ENCODE assay signal across 13 cellular contexts in genomic region chr20:46964299-46965123, GRCh38.
DNase-seq lines count a peak whose midpoint lies in the region; TF ChIP-seq lines count a peak whose summit lies in the region.
"Had no signal": no experiment of that assay in that cellular context is flagged by ENCODE, and none has a peak within 500 bp of the region (broad histone marks: within the 10 kb centered on the region; RNA-seq: fewer than 3 reads in every experiment).

No MANE protein-coding gene starts in this region.

- no peak overlapping the region for H3K9ac ChIP-seq in trophoblast cell (ENCODE audit: low read length)

- H3K27ac ChIP-seq in VCaP, result peak overlapping the region; percentile 51
- H3K27ac ChIP-seq in trophoblast cell (ENCODE audit: low read depth, low read length), result no peak overlapping the region
- H3K27ac ChIP-seq: adrenal gland, tibial nerve had no signal

- H3K4me1 ChIP-seq in trophoblast cell (ENCODE audit: control insufficient read depth in 1 of 2, insufficient read depth in 2 of 2, low read length in 2 of 2), result peaks cover 3 to 6% of the 10 kb centered on the region in 2 experiments
- H3K4me1 ChIP-seq: adrenal gland had no signal

- H3K18ac ChIP-seq in trophoblast cell (ENCODE audit: low read length), result no peak overlapping the region

- no peak overlapping the region for H2AFZ ChIP-seq in trophoblast cell (ENCODE audit: insufficient read depth, low read length, poor library complexity)

- no peak overlapping the region for H2AK5ac ChIP-seq in trophoblast cell (ENCODE audit: low read length)

- H3K36me3 ChIP-seq in trophoblast cell (ENCODE audit: control insufficient read depth in 1 of 2, insufficient read depth in 2 of 2, low read length in 2 of 2), result no peaks in the 10 kb centered on the region
- H3K36me3 ChIP-seq: adrenal gland, tibial nerve had no signal

- no peak for TF ChIP-seq CTCF in VCaP (conservative IDR thresholded peaks at IDR 0.05)
- no peak for TF ChIP-seq CTCF in GM13977 (IDR thresholded peaks at IDR 0.05; ENCODE audit: extremely low read depth, insufficient read depth, missing control alignments)

- in situ Hi-C loops in GM13977 (cut with MboI; ENCODE audit: low pct_unique_long_range_greater_than_20kb, low sequenced_read_pairs, unreplicated experiment), result no loop called here

- H3K27me3 ChIP-seq in trophoblast cell (ENCODE audit: insufficient read depth, low read length), result no peaks in the 10 kb centered on the region
- H3K27me3 ChIP-seq: adrenal gland, tibial nerve had no signal

- no peak overlapping the region for H2BK120ac ChIP-seq in trophoblast cell (ENCODE audit: insufficient read depth, low read length, poor library complexity)

- whole genome bisulfite sequencing in trophoblast cell (ENCODE audit: extremely low coverage, insufficient coverage, insufficient read length), result no CpG with 5 or more reads among the region's 17 CpGs

- no peaks in the 10 kb centered on the region for H3K9me3 ChIP-seq in trophoblast cell (ENCODE audit: insufficient read depth, low read depth, low read length)
- H3K9me3 ChIP-seq: adrenal gland, tibial nerve had no signal

- H3K79me1 ChIP-seq in trophoblast cell (ENCODE audit: low read length), result no peaks in the 10 kb centered on the region

- H3K4me2 ChIP-seq in trophoblast cell (ENCODE audit: low read length), result no peak overlapping the region

- no peak overlapping the region for H3K4me3 ChIP-seq in trophoblast cell (ENCODE audit: low read depth, low read length)
- H3K4me3 ChIP-seq: adrenal gland, tibial nerve had no signal

- H4K12ac ChIP-seq in trophoblast cell (ENCODE audit: low read depth, low read length), result no peak overlapping the region

- no peak overlapping the region for H2BK12ac ChIP-seq in trophoblast cell (ENCODE audit: low read length)

- H3K23ac ChIP-seq in trophoblast cell (ENCODE audit: low read length), result no peak overlapping the region

- no peaks in the 10 kb centered on the region for H3K79me2 ChIP-seq in trophoblast cell (ENCODE audit: control insufficient read depth, insufficient read depth, low read length, poor library complexity)

- H4K91ac ChIP-seq in trophoblast cell (ENCODE audit: low read depth, low read length), result no peak overlapping the region

- H3K4ac ChIP-seq in trophoblast cell (ENCODE audit: low read depth, low read length), result no peak overlapping the region

- no peak overlapping the region for H3K14ac ChIP-seq in trophoblast cell (ENCODE audit: low read length)

- H2BK5ac ChIP-seq in trophoblast cell (ENCODE audit: low read depth, low read length, poor library complexity), result no peak overlapping the region

- H4K8ac ChIP-seq in trophoblast cell (ENCODE audit: low read depth, low read length), result no peak overlapping the region

- DNase-seq in NCI-H1105 (lab: John Stamatoyannopoulos, UW) (peak; percentile 36), NCI-H2196 treated with DMSO at 0.1 percent for 48 hours (lab: John Stamatoyannopoulos, UW; ENCODE audit: unreplicated experiment) (peak; percentile 64), trophoblast cell (peak; percentile 64 to 79), DMS153 treated with DMSO at 0.1 percent for 48 hours (lab: John Stamatoyannopoulos, UW; ENCODE audit: unreplicated experiment) (no peak), HUDEP-2 (lab: John Stamatoyannopoulos, UW; ENCODE audit: unreplicated experiment in 76 of 76) (no peak), GM13977 (ENCODE audit: low spot score) (no peak)
- DNase-seq: activated CD8-positive, alpha-beta T cell treated with anti-CD3 and anti-CD28 coated beads for 36 hours; adrenal gland; NCI-H446 treated with DMSO at 0.1 percent for 48 hours; small intestine; T-helper 1 cell had no signal

Comparison
In these comparisons a context has a peak if more than half of its experiments do, and no peak if none do; other contexts are left out.
1. DNase-seq: peak in NCI-H1105 (single experiment), NCI-H2196 treated with DMSO at 0.1 percent for 48 hours (single experiment) and trophoblast cell (2 of 2); none in DMS153 treated with DMSO at 0.1 percent for 48 hours (single experiment), HUDEP-2 (0 of 76) and GM13977 (single experiment).